11 cellular contexts compared by ENCODE assay signal in the genomic region with DNA sequence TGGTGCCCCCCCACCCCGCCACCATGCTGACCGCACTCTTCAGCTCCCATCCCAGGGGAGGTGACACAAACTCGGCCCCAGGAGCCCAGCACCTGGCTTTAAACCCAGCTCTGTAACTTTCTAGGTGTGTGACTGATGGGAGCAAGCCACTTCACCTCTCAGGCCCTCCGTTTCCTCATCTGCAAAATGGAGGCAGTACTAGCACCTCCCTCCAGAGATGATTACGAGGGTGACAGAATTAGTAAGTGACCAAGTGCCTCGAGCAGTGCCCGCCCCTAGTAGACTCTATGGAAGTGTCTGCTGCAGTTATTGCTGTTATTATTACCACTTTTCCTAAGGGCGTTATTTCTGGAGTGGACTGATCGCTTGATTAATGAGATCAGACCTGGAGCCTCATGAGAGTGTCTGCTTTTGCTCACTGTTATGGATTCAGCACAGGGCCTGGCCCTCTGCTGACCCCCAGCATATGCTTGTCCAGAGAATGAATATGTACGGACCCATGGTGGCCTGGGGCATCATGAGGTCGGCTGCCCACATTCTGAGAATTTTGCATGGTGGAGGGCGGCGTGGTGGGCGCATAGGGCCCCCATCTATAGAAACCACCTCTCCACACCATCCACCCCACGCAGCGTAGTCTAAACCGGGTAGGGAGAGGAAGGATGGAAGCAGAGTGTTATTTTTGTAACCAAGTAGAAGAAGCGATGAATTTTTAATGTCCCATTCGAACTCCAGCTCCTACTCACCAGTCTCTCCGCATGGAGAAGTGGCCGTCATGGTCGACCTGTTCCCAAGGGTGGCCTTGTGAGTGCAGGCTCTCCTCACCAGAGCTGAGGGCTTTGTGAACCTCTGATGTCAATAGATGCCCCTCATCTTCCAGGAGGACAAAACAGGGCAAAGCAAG. TPM values are rescaled to one million over a fixed set of nuclear protein-coding genes. Genes with fewer than 3 reads are reported as not detected.
DNase-seq lines count a peak whose midpoint lies in the region; ATAC-seq and TF ChIP-seq lines count a peak whose summit lies in the region.
"Had no signal": no experiment of that assay in that cellular context is flagged by ENCODE, and none has a peak within 500 bp of the region (broad histone marks: within the 10 kb centered on the region; RNA-seq: fewer than 3 reads in every experiment).

No MANE protein-coding gene starts in this region.

- no peak for TF ChIP-seq POLR2A in body of pancreas (IDR thresholded peaks at IDR 0.05)
- TF ChIP-seq POLR2A in stomach (IDR thresholded peaks at IDR 0.05) = no peak
- no peak for TF ChIP-seq POLR2A in testis (IDR thresholded peaks at IDR 0.05)

- peaks cover 0 to 2% of the 10 kb centered on the region in 2 donors for H3K36me3 ChIP-seq in body of pancreas (replicated peaks in 1 of 2; ENCODE audit: insufficient read depth in 1 of 2, low read depth in 2 of 2)
- H3K36me3 ChIP-seq in lung (ENCODE audit: control insufficient read depth in 2 of 2, insufficient read depth in 2 of 2, low read length in 2 of 2) = peaks cover 0 to 23% of the 10 kb centered on the region in 2 donors
- peaks cover 3 to 65% (median 38%) of the 10 kb centered on the region in 4 donors for H3K36me3 ChIP-seq in stomach
- no peaks in the 10 kb centered on the region for H3K36me3 ChIP-seq in testis (ENCODE audit: low read depth, missing control alignments)

- TF ChIP-seq EP300 in stomach (IDR thresholded peaks at IDR 0.05) = no peak

- H3K4me3 ChIP-seq in HL-60 (replicated peaks; ENCODE audit: insufficient read depth, low read length) = no peak overlapping the region
- no peak overlapping the region for H3K4me3 ChIP-seq in body of pancreas
- H3K4me3 ChIP-seq in lung = no peak overlapping the region
- H3K4me3 ChIP-seq in stomach = no peak overlapping the region
- H3K4me3 ChIP-seq in testis = no peak overlapping the region
- H3K4me3 ChIP-seq: SJSA1 had no signal

- WGBS in body of pancreas, 2 donors = 81 to 87% methylated on average over 22 of the region's 22 CpGs
- whole genome bisulfite sequencing in lung, 2 donors = 87 to 92% methylated on average over 22 of the region's 22 CpGs
- 83 to 92% (median 89%) methylated on average over 21 to 22 of the region's 22 CpGs for WGBS in stomach, 5 donors
- WGBS in testis, 2 donors = 87 to 90% methylated on average over 20 to 22 of the region's 22 CpGs

- TF ChIP-seq CTCF in HL-60 (IDR thresholded peaks at IDR 0.05; ENCODE audit: insufficient read depth, low read length) (no peak), body of pancreas (IDR thresholded peaks at IDR 0.05) (no peak), lung (IDR thresholded peaks at IDR 0.05; ENCODE audit: control extremely low read depth, extremely low read depth) (no peak), stomach (IDR thresholded peaks at IDR 0.05) (no peak), testis (IDR thresholded peaks at IDR 0.05) (no peak)

- peaks cover 92% of the 10 kb centered on the region for H3K4me1 ChIP-seq in body of pancreas
- H3K4me1 ChIP-seq in lung (ENCODE audit: control insufficient read depth in 2 of 2, insufficient read depth in 2 of 2, low read length in 2 of 2) = peaks cover 21 to 68% of the 10 kb centered on the region in 2 donors
- H3K4me1 ChIP-seq in stomach = peaks cover 94 to 100% (median 97%) of the 10 kb centered on the region in 4 donors
- H3K4me1 ChIP-seq in testis = peaks cover 24% of the 10 kb centered on the region

- DNase-seq in HL-60 (ENCODE audit: low read depth in 1 of 2, low spot score in 1 of 2) (no peak), body of pancreas (no peak), lung (ENCODE audit: low spot score) (no peak), stomach (no peak), testis (no peak), T-helper 9 cell (no peak), SKM-1 (lab: John Stamatoyannopoulos, UW; ENCODE audit: unreplicated experiment) (no peak), AG08395 (ENCODE audit: low spot score) (no peak)
- DNase-seq: DMS79 treated with DMSO at 0.1 percent for 48 hours, NCI-H2029 had no signal

- no peaks in the 10 kb centered on the region for H3K27me3 ChIP-seq in HL-60 (ENCODE audit: insufficient read depth, poor library complexity, severe bottlenecking)
- H3K27me3 ChIP-seq in body of pancreas = no peaks in the 10 kb centered on the region
- H3K27me3 ChIP-seq in lung (ENCODE audit: control insufficient read depth, insufficient read depth) = no peaks in the 10 kb centered on the region
- H3K27me3 ChIP-seq in stomach = no peaks in the 10 kb centered on the region
- H3K27me3 ChIP-seq in testis = no peaks in the 10 kb centered on the region
- H3K27me3 ChIP-seq: SJSA1 had no signal

- H3K9me3 ChIP-seq in body of pancreas (no peaks in the 10 kb centered on the region), lung (ENCODE audit: control insufficient read depth in 2 of 2, insufficient read depth in 1 of 2, low read length in 1 of 2) (no peaks in the 10 kb centered on the region), stomach (no peaks in the 10 kb centered on the region), testis (no peaks in the 10 kb centered on the region)
- H3K9me3 ChIP-seq: SJSA1 had no signal

- intact Hi-C loops in body of pancreas (cut with DNase I) (no loop called here), stomach (cut with DNase I; ENCODE audit: low total_unique reads) (no loop called here), testis (cut with DNase I; ENCODE audit: low total_unique reads) (no loop called here)

- peak overlapping the region; percentile 58; the same call in 1 of the 2 replicates for H3K27ac ChIP-seq in HL-60 (replicated peaks)
- H3K27ac ChIP-seq in body of pancreas = peak overlapping the region in 3 of 4 donors; percentile 89 to 98 (median 93)
- peak overlapping the region; percentile 50 to 69 for H3K27ac ChIP-seq in lung (ENCODE audit: low read depth in 1 of 2, low read length in 1 of 2)
- H3K27ac ChIP-seq in stomach = peak overlapping the region in 4 of 5 donors; percentile 89 to 96 (median 92)
- no peak overlapping the region for H3K27ac ChIP-seq in testis
- H3K27ac ChIP-seq: SJSA1 had no signal

- ATAC-seq in body of pancreas (no peak), lung (ENCODE audit: insufficient read depth, low FRiP score) (no peak)

RNA-seq across cellular contexts. Expression of a gene that starts 48.2 kb away (rescaled TPM):
- total RNA-seq in body of pancreas = 10 to 100 TPM in 1 of 2 donors, 1 to 10 TPM in 1; 9.9 to 11.4 TPM
- total RNA-seq in lung = 1 to 10 TPM; 2.0 to 7.1 TPM
- 10 to 100 TPM in 1 of 2 donors, 1 to 10 TPM in 1; 4.9 to 17.8 TPM for polyA plus RNA-seq in lung
- total RNA-seq in stomach = 10 to 100 TPM in 1 of 5 donors, 1 to 10 TPM in 4; 1.2 to 33.3 (median 4.8) TPM
- 10 to 100 TPM in 2 of 3 donors, 1 to 10 TPM in 1; 3.4 to 16.9 (median 16.3) TPM for polyA plus RNA-seq in stomach
- 1 to 10 TPM; 4.6 to 5.5 TPM for total RNA-seq in testis
- polyA plus RNA-seq in testis (ENCODE audit: insufficient read depth, low read depth, low replicate concordance) = 3.6 TPM
- total RNA-seq: SJSA1 had no signal

RNA-seq across cellular contexts. Expression of a gene that starts 48.6 kb away (rescaled TPM):
- total RNA-seq in body of pancreas = 100 to 1,000 TPM; 143 to 148 TPM
- total RNA-seq in lung = 100 to 1,000 TPM; 339 to 552 TPM
- polyA plus RNA-seq in lung = 100 to 1,000 TPM; 229 to 394 TPM
- total RNA-seq in stomach = 100 to 1,000 TPM; 254 to 343 (median 319) TPM
- 10 to 100 TPM; 55.3 to 87.2 (median 75.0) TPM for polyA plus RNA-seq in stomach
- total RNA-seq in testis = 100 to 1,000 TPM; 112 to 135 TPM
- polyA plus RNA-seq in testis (ENCODE audit: insufficient read depth, low read depth, low replicate concordance) = 158 TPM

Comparison
In these comparisons a context has a peak if more than half of its experiments do, and no peak if none do; other contexts are left out.
1. H3K27ac ChIP-seq: peak in HL-60 (single experiment), body of pancreas (3 of 4), lung (2 of 2) and stomach (4 of 5); none in testis (0 of 2).